8 cellular contexts compared by ENCODE assay signal in genomic region chr14:72893636-72894322, GRCh38. TPM values are rescaled to one million over a fixed set of nuclear protein-coding genes. Genes with fewer than 3 reads are reported as not detected.
A peak's percentile ranks its signal among the peaks of the same experiment; 100 is the strongest.
DNase-seq lines count a peak whose midpoint lies in the region; ATAC-seq, FAIRE-seq and TF ChIP-seq lines count a peak whose summit lies in the region.

TSS of gene DPF3 (minus strand) at chr14:72894101. CDS start at chr14:72894088, 13 bp downstream.

- TF ChIP-seq EP300 in A549 (IDR thresholded peaks at IDR 0.05): no peak

- FAIRE-seq in A549 (lab: Jason Lieb, UNC): peak; percentile 54
- FAIRE-seq in small intestine (lab: Jason Lieb, UNC): no peak

- H3K4me1 ChIP-seq in A549: peaks cover 18% of the 10 kb centered on the region
- no peaks in the 10 kb centered on the region for H3K4me1 ChIP-seq in small intestine (ENCODE audit: control insufficient read depth in 2 of 2, insufficient read depth in 1 of 2, low read depth in 1 of 2, low read length in 1 of 2)

- POLR2A ChIA-PET in A549 (lab: Yijun Ruan, JAX): interaction anchor here (0.6 to 1.0 kb wide), 2 partner anchors 109 to 380 kb away, joined by 3 to 5 read pairs; no protein-coding TSS in a partner anchor

- no peak for TF ChIP-seq RAD21 in A549 (conservative IDR thresholded peaks at IDR 0.05 in 1 of 2, IDR thresholded peaks at IDR 0.05 in 1 of 2)

- H3K4me2 ChIP-seq in A549: peak within 1 kb of the TSS; percentile 95

- H3K27ac ChIP-seq in A549 (peak within 1 kb of the TSS in 1 of 2 experiments; percentile 18; a peak in 2 of 6 replicates), small intestine (ENCODE audit: low read depth in 1 of 2, low read length in 1 of 2) (peak within 1 kb of the TSS in 1 of 2 donors; percentile 3)

- H3K27me3 ChIP-seq in small intestine (ENCODE audit: control insufficient read depth in 2 of 2, insufficient read depth in 2 of 2, low read length in 2 of 2): peaks cover 0 to 11% of the 10 kb centered on the region in 2 donors

- H3K36me3 ChIP-seq in small intestine (ENCODE audit: control insufficient read depth in 2 of 2, insufficient read depth in 2 of 2, low read length in 2 of 2): no peaks in the 10 kb centered on the region

- CTCF ChIA-PET in A549 (lab: Yijun Ruan, JAX): interaction anchor here (0.7 to 2.7 kb wide), 7 partner anchors 11 to 379 kb away, joined by 3 to 36 read pairs (median 4); no protein-coding TSS in a partner anchor

- H3K4me3 ChIP-seq in A549 (peak within 1 kb of the TSS; percentile 60), WI38 (ENCODE audit: low read depth, low read length) (peak within 1 kb of the TSS; percentile 73), cardiac fibroblast (replicated peaks in 1 of 2; ENCODE audit: low read depth in 2 of 2, low read length in 2 of 2) (peak within 1 kb of the TSS; percentile 62 to 70), small intestine (ENCODE audit: low read depth in 1 of 2, low read length in 2 of 2) (peak within 1 kb of the TSS; percentile 71 to 85)

- TF ChIP-seq POLR2A in A549 (IDR thresholded peaks at IDR 0.05; ENCODE audit: low read length): no peak

- TF ChIP-seq CTCF in A549 (IDR thresholded peaks at IDR 0.05): no peak
- no peak for TF ChIP-seq CTCF in WI38 (IDR thresholded peaks at IDR 0.05; ENCODE audit: low read depth, low read length)
- no peak for TF ChIP-seq CTCF in cardiac fibroblast (IDR thresholded peaks at IDR 0.05; ENCODE audit: low read depth, low read length)

- ATAC-seq in A549: peak; percentile 95 to 99
- peak; percentile 98 for ATAC-seq in GM18873 (IDR thresholded peaks at IDR 0.05; ENCODE audit: low FRiP score, unreplicated experiment)
- ATAC-seq in HG03159 (IDR thresholded peaks at IDR 0.05; ENCODE audit: unreplicated experiment): peak; percentile 98

- H3K9me3 ChIP-seq in A549: no peaks in the 10 kb centered on the region
- H3K9me3 ChIP-seq in small intestine (ENCODE audit: control insufficient read depth, low read depth): no peaks in the 10 kb centered on the region

- WGBS in A549 (ENCODE audit: missing lambda C conversion rate): under 1% methylated on average over 37 of the region's 54 CpGs
- 0 to 1% (median 1%) methylated on average over 39 to 54 of the region's 54 CpGs for WGBS in small intestine, 3 donors

- DNase-seq in A549 (ENCODE audit: low read depth in 1 of 2, low spot score in 1 of 2) (peak; percentile 90 to 97), NCI-H2196 treated with DMSO at 0.1 percent for 48 hours (lab: John Stamatoyannopoulos, UW; ENCODE audit: unreplicated experiment) (peak; percentile 90), cardiac fibroblast (ENCODE audit: low read depth in 2 of 2) (peak; percentile 96), iPS-NIHi7 (ENCODE audit: extremely low spot score) (peak; percentile 97), small intestine (peak; percentile 97)

TF ChIP-seq in A549, 52 proteins besides CTCF, POLR2A, EP300 and RAD21:
- TF ChIP-seq ZC3H11A (IDR thresholded peaks at IDR 0.05): no peak
- TF ChIP-seq KDM5A (IDR thresholded peaks at IDR 0.05): 0 out of 2 replicates have a peak, but pooled peaks have one; percentile 37
- TF ChIP-seq MYC (IDR thresholded peaks at IDR 0.05; ENCODE audit: borderline replicate concordance, low read length): no peak
- no peak for TF ChIP-seq REST (IDR thresholded peaks at IDR 0.05)
- no peak for TF ChIP-seq GATA3 (IDR thresholded peaks at IDR 0.05; ENCODE audit: borderline replicate concordance)
- TF ChIP-seq KDM1A (IDR thresholded peaks at IDR 0.05; ENCODE audit: low read depth): no peak
- TF ChIP-seq SREBF2 (IDR thresholded peaks at IDR 0.05): no peak
- TF ChIP-seq NR3C1 (IDR thresholded peaks at IDR 0.05): no peak
- no peak for TF ChIP-seq BCL3 (IDR thresholded peaks at IDR 0.05)
- peak; percentile 30; the same call in 1 of the 2 replicates for TF ChIP-seq MAX (IDR thresholded peaks at IDR 0.05)
- TF ChIP-seq RNF2 (IDR thresholded peaks at IDR 0.05; ENCODE audit: borderline replicate concordance, low read depth): 0 out of 2 replicates have a peak, but pooled peaks have one; percentile 22
- TF ChIP-seq RFX5 (IDR thresholded peaks at IDR 0.05): peak; percentile 66; the same call in 1 of the 2 replicates
- TF ChIP-seq MAZ (IDR thresholded peaks at IDR 0.05; ENCODE audit: borderline replicate concordance, low read depth, low read length): no peak
- TF ChIP-seq TFCP2L1 (CRISPR knock-in tag; IDR thresholded peaks at IDR 0.05): no peak
- TF ChIP-seq PHF8 (IDR thresholded peaks at IDR 0.05; ENCODE audit: borderline replicate concordance, low read depth): no peak
- no peak for TF ChIP-seq HOXB13 (CRISPR knock-in tag; IDR thresholded peaks at IDR 0.05; ENCODE audit: low read depth)
- no peak for TF ChIP-seq HDAC2 (IDR thresholded peaks at IDR 0.05)
- TF ChIP-seq CBX2 (IDR thresholded peaks at IDR 0.05; ENCODE audit: borderline replicate concordance, low read depth): no peak
TF ChIP-seq in A549: peak in this region for 4.

RNA-seq across cellular contexts. Expression of gene DPF3, which starts in this region (rescaled TPM):
- polyA plus RNA-seq in A549 (2011; rRNA removed) (0.05 and 0.28 TPM in 2 replicates), A549 (2017; fragmentation: RNase III; extraction: RNeasy Plus Mini Kit Qiagen cat#74134 plus additional on column Dnase treatment) (0.09 to 0.24 TPM (median 0.10 TPM) in 3 replicates), small intestine (1 to 10 TPM; 1.0 to 2.4 (median 1.8) TPM)
- polyA plus RNA-seq in A549 (2012; cell fraction: cytosol; rRNA removed): 0.05 and 0.07 TPM in 2 replicates
- 0.07 and 0.10 TPM in 2 replicates for polyA plus RNA-seq in A549 (2012; cell fraction: nucleus; rRNA removed)
- 0.58 TPM in 1 of 2 replicates, not detected in the other for polyA minus RNA-seq in A549 (2011; rRNA and poly(A)+ RNA removed)

Comparison
In these comparisons a context has a peak if more than half of its experiments do, and no peak if none do; other contexts are left out.
1. Peak in DNase-seq, ATAC-seq, H3K4me3 ChIP-seq and H3K4me2 ChIP-seq in A549; RNA of the gene not detected or under 1 TPM.